ENCODE assay signal across 24 cellular contexts in the genomic region with DNA sequence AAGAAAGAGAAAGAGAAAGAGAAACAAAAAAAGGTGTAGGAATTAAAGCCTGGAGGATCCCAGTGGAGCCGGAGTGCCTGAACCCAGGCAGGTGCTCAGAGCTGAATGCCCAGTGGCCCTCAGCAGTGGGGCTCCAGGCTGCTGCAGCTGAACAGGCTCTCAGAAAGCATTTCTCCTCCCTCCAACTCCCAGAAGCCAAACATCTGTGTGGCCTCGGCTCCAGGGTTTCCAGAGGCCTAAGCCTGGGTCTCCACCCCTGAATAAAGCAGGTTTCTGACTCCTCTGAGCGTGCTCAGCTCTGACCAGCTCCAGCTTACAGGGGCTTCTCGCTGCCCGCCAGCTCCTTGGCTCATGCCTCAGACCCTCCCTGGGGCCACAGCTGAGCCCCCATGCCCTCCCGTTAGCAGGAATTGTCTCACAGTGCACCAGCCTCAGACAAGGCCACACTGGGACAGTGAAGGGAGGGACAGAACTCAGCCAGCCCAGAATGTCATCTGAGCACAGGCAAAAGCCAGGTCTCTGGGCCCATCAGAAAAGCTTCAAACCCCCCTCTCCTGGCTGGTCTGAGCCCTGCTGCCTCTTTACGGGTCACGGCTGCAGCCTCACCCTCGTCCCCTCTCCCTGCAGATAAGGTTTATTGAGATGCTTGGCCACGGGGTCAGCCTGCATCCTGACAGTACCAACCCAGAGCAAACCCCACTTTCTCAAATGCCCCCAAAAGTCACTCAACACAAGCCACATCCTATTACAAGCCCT.
DNase-seq lines count a peak whose midpoint lies in the region; FAIRE-seq and TF ChIP-seq lines count a peak whose summit lies in the region.
"Had no signal": no experiment of that assay in that cellular context is flagged by ENCODE, and none has a peak within 500 bp of the region (broad histone marks: within the 10 kb centered on the region; RNA-seq: fewer than 3 reads in every experiment).

No MANE protein-coding gene starts in this region.

- no peak overlapping the region for H2AFZ ChIP-seq in H1 (ENCODE audit: low read length)

- H3K9me3 ChIP-seq in BE2C (0 out of 2 replicates have a peak, but pooled peaks cover 3% of the 10 kb centered on the region), H1 (ENCODE audit: insufficient read depth in 2 of 2, low read depth in 1 of 2, low read length in 1 of 2) (peaks cover 0 to 5% of the 10 kb centered on the region in 2 experiments; a peak in 1 of 4 replicates)

- no peak overlapping the region for H3K23ac ChIP-seq in H1 (ENCODE audit: insufficient read length)

- H2BK15ac ChIP-seq in H1 (ENCODE audit: low read length): peak overlapping the region; percentile 40; the same call in 1 of the 2 replicates

- no peak overlapping the region for H3K27ac ChIP-seq in H1 (ENCODE audit: low read depth, low read length)
- H3K27ac ChIP-seq: 22Rv1, RWPE1 had no signal

- no peak overlapping the region; the same call in none of the 2 replicates for H4K8ac ChIP-seq in H1 (ENCODE audit: extremely low read depth, insufficient read depth, low read length)

- peak overlapping the region; percentile 55; the same call in 1 of the 2 replicates for H2BK12ac ChIP-seq in H1 (ENCODE audit: low read depth, low read length)

- no peak overlapping the region for H4K5ac ChIP-seq in H1 (ENCODE audit: insufficient read length, low read depth, low read length)

- TF ChIP-seq POLR2A in H1 (IDR thresholded peaks at IDR 0.05; ENCODE audit: control extremely low read depth in 1 of 2, low read depth in 2 of 2, low read length in 2 of 2): no peak

- peak overlapping the region; percentile 66 for H4K91ac ChIP-seq in H1 (replicated peaks; ENCODE audit: insufficient read length, low read length)

- H3K27me3 ChIP-seq in BE2C (no peaks in the 10 kb centered on the region), H1 (replicated peaks in 1 of 4; ENCODE audit: control insufficient read depth in 3 of 4, extremely low read depth in 1 of 4, insufficient read depth in 3 of 4, low read length in 3 of 4) (no peaks in the 10 kb centered on the region)

- no peak for TF ChIP-seq RAD21 in H1 (IDR thresholded peaks at IDR 0.05 in 1 of 2, conservative IDR thresholded peaks at IDR 0.05 in 1 of 2; ENCODE audit: low read depth in 2 of 2, low read length in 2 of 2)

- no peak overlapping the region for H3K9ac ChIP-seq in H1 (replicated peaks in 1 of 4; ENCODE audit: extremely low read depth in 1 of 4, low read depth in 3 of 4, low read length in 3 of 4)

- H3K18ac ChIP-seq in H1 (ENCODE audit: extremely low read depth, low read length): peak overlapping the region; percentile 56

- FAIRE-seq in H1 (lab: Jason Lieb, UNC): no peak
- FAIRE-seq: GM12878, H54, HepG2 had no signal

- no peak overlapping the region for H3K56ac ChIP-seq in H1 (replicated peaks; ENCODE audit: insufficient read length, low read depth, low read length)

- POLR2A ChIA-PET in H1 (lab: Charles Lee; ENCODE audit: partially characterized antibody): no interaction called here

- WGBS in H1 (ENCODE audit: extremely low coverage in 1 of 2, insufficient coverage in 1 of 2, insufficient read length in 1 of 2, insufficient replicate concordance in 2 of 2, low coverage in 1 of 2, low lambda C conversion rate in 2 of 2, missing lambda C conversion rate in 1 of 2), 2 experiments: 80% methylated on average over 10 of the region's 10 CpGs; no CpG with 5 or more reads in 1 of the 2 experiments

- peaks cover 7% of the 10 kb centered on the region; the same call in 1 of the 2 replicates for H3K23me2 ChIP-seq in H1 (ENCODE audit: low read depth, low read length)

- H3K4me1 ChIP-seq in BE2C (peaks cover 14% of the 10 kb centered on the region), H1 (replicated peaks in 1 of 4; ENCODE audit: control insufficient read depth in 3 of 4, insufficient read depth in 4 of 4, low read length in 3 of 4) (peaks cover 6 to 20% (median 16%) of the 10 kb centered on the region in 4 experiments)

- no peak overlapping the region for H2BK120ac ChIP-seq in H1 (replicated peaks; ENCODE audit: low read depth, low read length)

- no peak overlapping the region for H3K4ac ChIP-seq in H1 (replicated peaks; ENCODE audit: insufficient read length, low read depth, low read length)

- no peak overlapping the region for H3K14ac ChIP-seq in H1 (ENCODE audit: insufficient read length)

- H3K79me2 ChIP-seq in H1 (ENCODE audit: control insufficient read depth in 1 of 2, insufficient read depth in 2 of 2, low read length in 2 of 2): no peaks in the 10 kb centered on the region

- peak overlapping the region; percentile 61; the same call in 1 of the 2 replicates for H2BK20ac ChIP-seq in H1 (ENCODE audit: low read length)

- H2BK5ac ChIP-seq in H1 (ENCODE audit: low read depth, low read length): peak overlapping the region; percentile 73; the same call in 1 of the 2 replicates

- H3K4me2 ChIP-seq in H1 (ENCODE audit: insufficient read depth in 1 of 2, low read depth in 2 of 2, low read length in 2 of 2): peak overlapping the region; percentile 35 to 56; a peak in 1 of 4 replicates

- H3K79me1 ChIP-seq in H1 (ENCODE audit: low read depth, low read length): no peaks in the 10 kb centered on the region; the same call in 1 of the 2 replicates

- CTCF ChIA-PET in H1 (lab: Charles Lee; ENCODE audit: partially characterized antibody): interaction anchor here (0.7 to 1.6 kb wide), 7 partner anchors 23 to 905 kb away, joined by 3 to 6 read pairs (median 3); no protein-coding TSS in a partner anchor

- H4K20me1 ChIP-seq in H1 (replicated peaks in 1 of 2; ENCODE audit: control insufficient read depth in 1 of 2, insufficient read depth in 2 of 2, low read length in 2 of 2): no peaks in the 10 kb centered on the region

- no peaks in the 10 kb centered on the region for H3K36me3 ChIP-seq in BE2C
- no peaks in the 10 kb centered on the region for H3K36me3 ChIP-seq in H1 (ENCODE audit: control insufficient read depth in 2 of 4, insufficient read depth in 4 of 4, low read length in 3 of 4)

- no peak for TF ChIP-seq EP300 in H1 (IDR thresholded peaks at IDR 0.05; ENCODE audit: borderline replicate concordance in 1 of 2, low read depth in 2 of 2, low read length in 2 of 2)

- 0 out of 2 replicates have a peak overlapping the region, but pooled peaks have one; percentile 20 for H2AK5ac ChIP-seq in H1 (ENCODE audit: low read depth, low read length)

- DNase-seq in DMS 273 (lab: John Stamatoyannopoulos, UW; ENCODE audit: unreplicated experiment) (peak; percentile 23), DMS 273 treated with DMSO at 0.1 percent for 48 hours (lab: John Stamatoyannopoulos, UW) (no peak), BE2C (peak; percentile 35), NCI-H69 (lab: John Stamatoyannopoulos, UW) (peak; percentile 65), H1 (ENCODE audit: low read depth in 1 of 2, low spot score in 2 of 2) (no peak), T-helper 2 cell (no peak)
- DNase-seq in stimulated activated CD4-positive, alpha-beta T cell treated with anti-CD3 and anti-CD28 coated beads, Interleukin-2, amount 100 ng/mL, for 48 hours: no peak
- no peak for DNase-seq in stimulated activated CD4-positive, alpha-beta T cell treated with anti-CD3 and anti-CD28 coated beads, Interleukin-12 subunit alpha, Interleukin-12 subunit beta, amount 100 ng/mL, for 4 hours
- DNase-seq: Calu3, DMS53, EL, GDM1, Kasumi-1, NCI-H1092 treated with DMSO at 0.1 percent for 48 hours, NCI-H146, NCI-H1930, NCI-H2107, NCI-H510A, T-cell had no signal

- H3K4me3 ChIP-seq in BE2C (ENCODE audit: low read depth, low read length): no peak overlapping the region
- H3K4me3 ChIP-seq in H1 (ENCODE audit: extremely low read depth in 1 of 4, insufficient read depth in 2 of 4, low read depth in 3 of 4, low read length in 4 of 4): no peak overlapping the region
- H3K4me3 ChIP-seq: GM12878 had no signal

- no peak for TF ChIP-seq CTCF in BE2C (IDR thresholded peaks at IDR 0.05; ENCODE audit: low read depth, low read length)
- TF ChIP-seq CTCF in H1 (IDR thresholded peaks at IDR 0.05; ENCODE audit: control extremely low read depth in 1 of 3, insufficient read depth in 1 of 3, low read depth in 1 of 3, low read length in 3 of 3): no peak

TF ChIP-seq in H1, 55 proteins besides CTCF, POLR2A, EP300 and RAD21:
- TF ChIP-seq, protein P1, sequence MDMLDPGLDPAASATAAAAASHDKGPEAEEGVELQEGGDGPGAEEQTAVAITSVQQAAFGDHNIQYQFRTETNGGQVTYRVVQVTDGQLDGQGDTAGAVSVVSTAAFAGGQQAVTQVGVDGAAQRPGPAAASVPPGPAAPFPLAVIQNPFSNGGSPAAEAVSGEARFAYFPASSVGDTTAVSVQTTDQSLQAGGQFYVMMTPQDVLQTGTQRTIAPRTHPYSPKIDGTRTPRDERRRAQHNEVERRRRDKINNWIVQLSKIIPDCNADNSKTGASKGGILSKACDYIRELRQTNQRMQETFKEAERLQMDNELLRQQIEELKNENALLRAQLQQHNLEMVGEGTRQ (IDR thresholded peaks at IDR 0.05; ENCODE audit: low read length): no peak
- TF ChIP-seq HDAC6 (IDR thresholded peaks at IDR 0.05; ENCODE audit: low read depth, low read length) (no peak), GABPA (IDR thresholded peaks at IDR 0.05; ENCODE audit: borderline replicate concordance, insufficient read depth, low read length) (0 out of 2 replicates have a peak, but pooled peaks have one; percentile 15)
TF ChIP-seq in H1: peak in this region for 1.

Comparison
In these comparisons a context has a peak if more than half of its experiments do, and no peak if none do; other contexts are left out.
1. DNase-seq: peak in DMS 273 (single experiment), BE2C (single experiment) and NCI-H69 (single experiment); none in DMS 273 treated with DMSO at 0.1 percent for 48 hours (single experiment), H1 (0 of 2), stimulated activated CD4-positive, alpha-beta T cell treated with anti-CD3 and anti-CD28 coated beads, Interleukin-2, amount 100 ng/mL, for 48 hours (0 of 2), T-helper 2 cell (0 of 5) and stimulated activated CD4-positive, alpha-beta T cell treated with anti-CD3 and anti-CD28 coated beads, Interleukin-12 subunit alpha, Interleukin-12 subunit beta, amount 100 ng/mL, for 4 hours (single experiment).